ENCODE assay signal across 10 cellular contexts in genomic region chrX:41596586-41596985, GRCh38.
A peak's percentile ranks its signal among the peaks of the same experiment; 100 is the strongest.
DNase-seq lines count a peak whose midpoint lies in the region; ATAC-seq and TF ChIP-seq lines count a peak whose summit lies in the region.
"Had no signal": no experiment of that assay in that cellular context is flagged by ENCODE, and none has a peak within 500 bp of the region (broad histone marks: within the 10 kb centered on the region; RNA-seq: fewer than 3 reads in every experiment).

No MANE protein-coding gene starts in this region.

- ATAC-seq in GM19397 (IDR thresholded peaks at IDR 0.05; ENCODE audit: unreplicated experiment) = peak; percentile 85
- peak; percentile 83 for ATAC-seq in HG03045 (IDR thresholded peaks at IDR 0.05; ENCODE audit: unreplicated experiment)
- ATAC-seq in activated B cell treated with CpG ODN at 0.5 μM for 24 hours (ENCODE audit: low read depth) = peak; percentile 95
- ATAC-seq in left lobe of liver = no peak

- H3K4me3 Mint-ChIP-seq in activated B cell treated with CpG ODN at 0.5 μM for 24 hours = peak overlapping the region; percentile 11

- DNase-seq in ELR (ENCODE audit: low read depth) = peak; percentile 8
- DNase-seq in activated B cell treated with CpG ODN at 0.5 μM for 24 hours = no peak
- no peak for DNase-seq in left lobe of liver (ENCODE audit: low spot score)
- no peak for DNase-seq in NCI-H2081 treated with DMSO at 0.1 percent for 48 hours (lab: John Stamatoyannopoulos, UW)
- DNase-seq in NCI-H2107 (lab: John Stamatoyannopoulos, UW) = no peak
- no peak for DNase-seq in coronary artery (ENCODE audit: low spot score)
- DNase-seq: effector CD8-positive, alpha-beta T cell had no signal

- no peaks in the 10 kb centered on the region for H3K27me3 Mint-ChIP-seq in activated B cell treated with CpG ODN at 0.5 μM for 24 hours

- POLR2A ChIA-PET in activated B cell treated with CpG ODN at 0.5 μM for 24 hours (lab: Charles Lee) = interaction anchor here (0.7 to 1.7 kb wide), 5 partner anchors 10 to 1829 kb away, joined by 3 to 4 read pairs (median 4); no protein-coding TSS in a partner anchor

- H3K27ac ChIP-seq in coronary artery = no peak overlapping the region
- H3K27ac ChIP-seq: vagina had no signal

- H3K4me3 ChIP-seq in coronary artery = no peak overlapping the region
- H3K4me3 ChIP-seq: vagina had no signal

- intact Hi-C loops in activated B cell treated with CpG ODN at 0.5 μM for 24 hours (cut with micrococcal nuclease) = loop anchor here (2.0 kb wide), 1 partner anchor 138 kb away; no protein-coding TSS in a partner anchor

- H3K9me3 Mint-ChIP-seq in activated B cell treated with CpG ODN at 0.5 μM for 24 hours = peaks cover 3% of the 10 kb centered on the region

- CTCF ChIA-PET in activated B cell treated with CpG ODN at 0.5 μM for 24 hours (lab: Charles Lee) = no interaction called here

- no peak for TF ChIP-seq CTCF in activated B cell treated with CpG ODN at 0.5 μM for 24 hours (IDR thresholded peaks at IDR 0.05)
- TF ChIP-seq CTCF in coronary artery (IDR thresholded peaks at IDR 0.05) = no peak

- peak overlapping the region; percentile 68 for H3K27ac Mint-ChIP-seq in activated B cell treated with CpG ODN at 0.5 μM for 24 hours

- H3K4me1 Mint-ChIP-seq in activated B cell treated with CpG ODN at 0.5 μM for 24 hours = peaks cover 29% of the 10 kb centered on the region

- H3K36me3 Mint-ChIP-seq in activated B cell treated with CpG ODN at 0.5 μM for 24 hours (ENCODE audit: low read depth) = peaks cover 4% of the 10 kb centered on the region
